ENCODE assay signal across 8 cellular contexts in the genomic region with DNA sequence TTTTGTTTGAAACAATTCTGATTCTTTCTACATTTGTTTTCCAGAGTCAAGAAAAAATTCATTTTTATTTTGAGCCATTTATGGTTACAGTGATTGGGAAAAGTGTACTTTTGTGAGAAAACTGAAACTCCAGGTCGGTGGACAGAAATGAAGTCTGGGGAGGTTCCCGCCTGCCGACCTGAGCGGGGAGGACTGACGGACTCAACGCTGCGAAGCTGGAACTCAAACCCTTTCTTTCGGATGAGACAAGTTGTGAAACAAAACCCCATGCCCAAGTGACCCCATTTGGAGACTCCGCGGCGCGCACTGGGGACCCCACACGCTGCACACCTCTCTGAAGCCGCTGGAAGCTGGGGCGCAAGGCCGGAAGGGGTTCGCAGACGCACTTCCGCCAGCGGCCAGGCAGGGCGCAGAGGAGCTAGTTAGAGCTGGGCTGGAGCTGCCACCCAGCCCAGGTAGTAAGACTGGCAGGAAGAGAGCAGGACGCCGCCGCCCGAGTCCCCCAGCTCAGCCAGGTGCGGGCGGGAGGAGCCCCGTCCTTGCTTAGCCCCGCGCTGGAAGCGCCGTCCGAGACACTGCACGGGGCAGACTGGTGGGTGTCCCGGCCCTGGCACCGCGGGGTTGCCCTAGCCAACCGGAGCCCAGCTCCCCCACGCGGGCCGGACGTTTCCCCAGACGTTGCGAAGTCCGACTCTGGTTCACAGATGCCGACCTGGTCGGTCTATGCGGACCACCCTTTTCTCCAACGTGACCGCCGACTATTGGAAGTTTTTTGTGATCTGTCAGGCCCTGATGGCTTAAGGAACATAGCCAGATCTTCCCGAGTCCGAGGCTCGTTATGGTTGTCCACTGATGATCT. TPM values are rescaled to one million over a fixed set of nuclear protein-coding genes. Genes with fewer than 3 reads are reported as not detected.
DNase-seq lines count a peak whose midpoint lies in the region; ATAC-seq and TF ChIP-seq lines count a peak whose summit lies in the region.

No MANE protein-coding gene starts in this region.

- H3K27ac Mint-ChIP-seq in activated naive CD4-positive, alpha-beta T cell treated with anti-CD3 and anti-CD28 coated beads, Interleukin-2, amount 10 ng/mL, durations not matched to agents 7 days and 5 days, result peak overlapping the region; percentile 75
- H3K27ac Mint-ChIP-seq in glutamatergic neuron (ENCODE audit: unreplicated experiment), result peak overlapping the region; percentile 20

- H3K27me3 ChIP-seq in H7 (ENCODE audit: control insufficient read depth, insufficient read depth, low read length), result peaks cover 7% of the 10 kb centered on the region; the same call in 1 of the 2 replicates
- no peaks in the 10 kb centered on the region for H3K27me3 ChIP-seq in MM.1S (replicated peaks; ENCODE audit: insufficient read depth, low read length)
- H3K27me3 ChIP-seq in SJSA1 (replicated peaks), result no peaks in the 10 kb centered on the region

- peak; percentile 42 for TF ChIP-seq CTCF in MM.1S (IDR thresholded peaks at IDR 0.05; ENCODE audit: low read length)
- peak; percentile 67 for TF ChIP-seq CTCF in glutamatergic neuron (IDR thresholded peaks at IDR 0.05; ENCODE audit: partially characterized antibody, unreplicated experiment)
- TF ChIP-seq CTCF in omental fat pad (IDR thresholded peaks at IDR 0.05), result no peak

- CTCF ChIA-PET in activated naive CD4-positive, alpha-beta T cell treated with anti-CD3 and anti-CD28 coated beads, Interleukin-2, amount 10 ng/mL, durations not matched to agents 7 days and 5 days (lab: Charles Lee), result interaction anchor here (0.8 to 1.3 kb wide), 4 partner anchors 8 to 251 kb away, joined by 3 to 8 read pairs (median 4); no protein-coding TSS in a partner anchor

- peaks cover 26% of the 10 kb centered on the region for H3K27me3 Mint-ChIP-seq in activated naive CD4-positive, alpha-beta T cell treated with anti-CD3 and anti-CD28 coated beads, Interleukin-2, amount 10 ng/mL, durations not matched to agents 7 days and 5 days
- H3K27me3 Mint-ChIP-seq in glutamatergic neuron (ENCODE audit: unreplicated experiment), result peaks cover 10% of the 10 kb centered on the region

- H3K4me2 ChIP-seq in MM.1S (ENCODE audit: low read depth, low read length), result peak overlapping the region; percentile 90

- H3K9ac ChIP-seq in MM.1S (ENCODE audit: low read length), result peak overlapping the region; percentile 61

- H3K4me3 ChIP-seq in H7 (ENCODE audit: insufficient read depth, low read depth, low read length) (peak overlapping the region; percentile 76), MM.1S (ENCODE audit: low read length) (peak overlapping the region; percentile 74), SJSA1 (peak overlapping the region; percentile 61)

- peaks cover 7% of the 10 kb centered on the region; the same call in 1 of the 2 replicates for H3F3A ChIP-seq in MM.1S (ENCODE audit: insufficient read depth, low read length)

- H3K27ac ChIP-seq in MM.1S (ENCODE audit: low read length) (peak overlapping the region; percentile 62; the same call in 1 of the 2 replicates), SJSA1 (peak overlapping the region; percentile 9; the same call in 1 of the 2 replicates), temporal lobe (ENCODE audit: low read depth, low read length) (peak overlapping the region; percentile 73)

- H3K9me2 ChIP-seq in MM.1S (replicated peaks; ENCODE audit: insufficient read depth, low read length), result no peaks in the 10 kb centered on the region

- H4K20me1 ChIP-seq in MM.1S (ENCODE audit: insufficient read depth, low read length), result no peaks in the 10 kb centered on the region

- DNase-seq in GF-D8 (lab: John Stamatoyannopoulos, UW), result peak; percentile 52
- peak; percentile 91 for DNase-seq in H7
- DNase-seq in MM.1S, result peak; percentile 90
- peak; percentile 75 to 84 for DNase-seq in SJSA1 (ENCODE audit: low read depth in 1 of 2, low spot score in 2 of 2)
- DNase-seq in activated naive CD4-positive, alpha-beta T cell treated with anti-CD3 and anti-CD28 coated beads, Interleukin-2, amount 10 ng/mL, durations not matched to agents 7 days and 5 days, result peak; percentile 89
- DNase-seq in glutamatergic neuron, result peak; percentile 82
- no peak for DNase-seq in omental fat pad (ENCODE audit: low spot score)

- no peaks in the 10 kb centered on the region for H3K36me3 ChIP-seq in H7 (replicated peaks; ENCODE audit: control insufficient read depth, insufficient read depth, low read length)
- no peaks in the 10 kb centered on the region for H3K36me3 ChIP-seq in MM.1S (replicated peaks; ENCODE audit: insufficient read depth, low read length)
- no peaks in the 10 kb centered on the region for H3K36me3 ChIP-seq in SJSA1

- no peaks in the 10 kb centered on the region for H3K9me3 ChIP-seq in MM.1S (replicated peaks; ENCODE audit: insufficient read depth, low read length)
- no peaks in the 10 kb centered on the region for H3K9me3 ChIP-seq in SJSA1 (replicated peaks)

- no peaks in the 10 kb centered on the region for H3K79me2 ChIP-seq in MM.1S (ENCODE audit: low read length)

- peaks cover 6% of the 10 kb centered on the region for H3K9me3 Mint-ChIP-seq in activated naive CD4-positive, alpha-beta T cell treated with anti-CD3 and anti-CD28 coated beads, Interleukin-2, amount 10 ng/mL, durations not matched to agents 7 days and 5 days
- peaks cover 5% of the 10 kb centered on the region for H3K9me3 Mint-ChIP-seq in glutamatergic neuron (ENCODE audit: unreplicated experiment)

- peak; percentile 98 for ATAC-seq in omental fat pad (ENCODE audit: low FRiP score)

- H2AFZ ChIP-seq in MM.1S (ENCODE audit: low read length), result peak overlapping the region; percentile 94

- H3K4me3 Mint-ChIP-seq in activated naive CD4-positive, alpha-beta T cell treated with anti-CD3 and anti-CD28 coated beads, Interleukin-2, amount 10 ng/mL, durations not matched to agents 7 days and 5 days, result peak overlapping the region; percentile 82
- peak overlapping the region; percentile 97 for H3K4me3 Mint-ChIP-seq in glutamatergic neuron (ENCODE audit: unreplicated experiment)

- peaks cover 1% of the 10 kb centered on the region for H3K36me3 Mint-ChIP-seq in activated naive CD4-positive, alpha-beta T cell treated with anti-CD3 and anti-CD28 coated beads, Interleukin-2, amount 10 ng/mL, durations not matched to agents 7 days and 5 days
- H3K36me3 Mint-ChIP-seq in glutamatergic neuron (ENCODE audit: unreplicated experiment), result no peaks in the 10 kb centered on the region

- peaks cover 5% of the 10 kb centered on the region; the same call in 1 of the 2 replicates for H3K4me1 ChIP-seq in MM.1S (ENCODE audit: low read length)
- peaks cover 5% of the 10 kb centered on the region; the same call in 1 of the 2 replicates for H3K4me1 ChIP-seq in SJSA1 (replicated peaks)

- peaks cover 12% of the 10 kb centered on the region for H3K4me1 Mint-ChIP-seq in activated naive CD4-positive, alpha-beta T cell treated with anti-CD3 and anti-CD28 coated beads, Interleukin-2, amount 10 ng/mL, durations not matched to agents 7 days and 5 days
- peaks cover 3% of the 10 kb centered on the region for H3K4me1 Mint-ChIP-seq in glutamatergic neuron (ENCODE audit: low read depth, unreplicated experiment)

RNA-seq across cellular contexts. Expression of gene ZSCAN16, which starts 19.8 kb away (rescaled TPM):
- total RNA-seq in H7 (2014; rRNA removed; shearing (Covaris generic)), result 4.0 and 4.3 TPM in 2 replicates
- total RNA-seq in SJSA1 (2014; rRNA removed; shearing (Covaris generic)), result 0.31 and 1.2 TPM in 2 replicates
- total RNA-seq in glutamatergic neuron (ENCODE audit: unreplicated experiment), result 20.0 TPM
- total RNA-seq in omental fat pad, result 1 to 10 TPM; 2.8 to 6.0 (median 3.5) TPM
- 6.9 TPM for total RNA-seq in temporal lobe

RNA-seq across cellular contexts. Expression of gene ZNF165, which starts 24.3 kb away (rescaled TPM):
- 2.1 and 3.5 TPM in 2 replicates for total RNA-seq in H7 (2014; rRNA removed; shearing (Covaris generic))
- 0.08 TPM in 1 of 2 replicates, not detected in the other for total RNA-seq in SJSA1 (2014; rRNA removed; shearing (Covaris generic))
- total RNA-seq in glutamatergic neuron (ENCODE audit: unreplicated experiment), result 0.47 TPM
- total RNA-seq in omental fat pad, result 1 to 10 TPM in 1 of 4 donors, under 1 TPM in 2, not detected in 1; 0.38 to 1.4 (median 0.72) TPM
- 0.49 TPM for total RNA-seq in temporal lobe

RNA-seq across cellular contexts. Expression of gene ZKSCAN8, which starts 37.1 kb away (rescaled TPM):
- total RNA-seq in H7 (2014; rRNA removed; shearing (Covaris generic)), result 13.4 and 18.6 TPM in 2 replicates
- 8.2 and 12.4 TPM in 2 replicates for total RNA-seq in SJSA1 (2014; rRNA removed; shearing (Covaris generic))
- 37.4 TPM for total RNA-seq in glutamatergic neuron (ENCODE audit: unreplicated experiment)
- 10 to 100 TPM; 16.0 to 27.7 (median 17.2) TPM for total RNA-seq in omental fat pad
- 22.9 TPM for total RNA-seq in temporal lobe

Comparison
In these comparisons a context has a peak if more than half of its experiments do, and no peak if none do; other contexts are left out.
1. H3K27ac ChIP-seq: peak in every context shown above with its lines; median percentile 73 in temporal lobe; 62 in MM.1S; 9 in SJSA1.
2. CTCF ChIP-seq: peak in MM.1S (single experiment) and glutamatergic neuron (single experiment); none in omental fat pad (0 of 3).
3. Peak in every context shown above with its lines, with median percentiles within 50 percentile points of each other: H3K4me3 ChIP-seq.